In genomic region chr12:108950991-108951739, GRCh38 we compare ENCODE assay signal across 8 cellular contexts.
A peak's percentile ranks its signal among the peaks of the same experiment; 100 is the strongest.
DNase-seq lines count a peak whose midpoint lies in the region; ATAC-seq, FAIRE-seq and TF ChIP-seq lines count a peak whose summit lies in the region.

No MANE protein-coding gene starts in this region.

- TF ChIP-seq CTCF in Loucy (conservative IDR thresholded peaks at IDR 0.05; ENCODE audit: low read length), result peak; percentile 97
- TF ChIP-seq CTCF in RWPE1 (conservative IDR thresholded peaks at IDR 0.05; ENCODE audit: low read depth), result peak; percentile 86
- TF ChIP-seq CTCF in pancreas (IDR thresholded peaks at IDR 0.05), result peak; percentile 79 to 92 (median 89)
- TF ChIP-seq CTCF in testis (IDR thresholded peaks at IDR 0.05), result peak; percentile 84 to 91 (median 90)

- CTCF ChIA-PET in RWPE1 (lab: Yijun Ruan, JAX), result interaction anchor here (0.5 to 3.2 kb wide), 19 partner anchors 15 to 366 kb away, joined by 3 to 21 read pairs (median 4); partner anchors contain the start of gene DAO

- TF ChIP-seq POLR2A in testis (IDR thresholded peaks at IDR 0.05), result no peak

- no peaks in the 10 kb centered on the region for H3K4me1 ChIP-seq in Loucy (ENCODE audit: insufficient read depth, low read length, poor library complexity, severe bottlenecking)
- peaks cover 0 to 3% (median 0%) of the 10 kb centered on the region in 3 donors for H3K4me1 ChIP-seq in pancreas
- no peaks in the 10 kb centered on the region for H3K4me1 ChIP-seq in testis

- no peaks in the 10 kb centered on the region for H3K36me3 ChIP-seq in Loucy (ENCODE audit: insufficient read depth, low read length)
- H3K36me3 ChIP-seq in pancreas, result no peaks in the 10 kb centered on the region
- no peaks in the 10 kb centered on the region for H3K36me3 ChIP-seq in testis (ENCODE audit: low read depth, missing control alignments)

- no peaks in the 10 kb centered on the region for H4K20me1 ChIP-seq in Loucy (ENCODE audit: insufficient read depth, low read length, poor library complexity, severe bottlenecking)

- H3K27me3 ChIP-seq in Loucy (ENCODE audit: insufficient read depth, low read length, poor library complexity, severe bottlenecking), result no peaks in the 10 kb centered on the region
- H3K27me3 ChIP-seq in pancreas, result no peaks in the 10 kb centered on the region
- no peaks in the 10 kb centered on the region for H3K27me3 ChIP-seq in testis

- H3K27ac ChIP-seq in RWPE1, result no peak overlapping the region
- no peak overlapping the region for H3K27ac ChIP-seq in pancreas
- H3K27ac ChIP-seq in testis, result no peak overlapping the region

- peak overlapping the region; percentile 41 for H3K4me2 ChIP-seq in Loucy (ENCODE audit: low read depth, low read length, poor library complexity, severe bottlenecking)

- no peak overlapping the region for H3K4me3 ChIP-seq in Loucy (ENCODE audit: low read length, poor library complexity, severe bottlenecking)
- peak overlapping the region in 1 of 4 donors; percentile 20 for H3K4me3 ChIP-seq in pancreas
- H3K4me3 ChIP-seq in testis, result no peak overlapping the region

- intact Hi-C loops in pancreas (cut with DNase I), result no loop called here
- intact Hi-C loops in testis (cut with DNase I; ENCODE audit: low total_unique reads), result no loop called here

- H3K9me3 ChIP-seq in Loucy (ENCODE audit: insufficient read depth, low read depth, low read length), result no peaks in the 10 kb centered on the region
- H3K9me3 ChIP-seq in pancreas, result no peaks in the 10 kb centered on the region
- no peaks in the 10 kb centered on the region for H3K9me3 ChIP-seq in testis

- H3K79me2 ChIP-seq in Loucy (ENCODE audit: insufficient read depth, low read length), result no peaks in the 10 kb centered on the region

- WGBS in pancreas, 2 donors, result 8 to 13% methylated on average over 12 of the region's 12 CpGs
- 22% methylated on average over 12 of the region's 12 CpGs for WGBS in testis, 2 donors

- ATAC-seq in pancreas (peak; percentile 79 to 95 (median 94)), HG02973 (IDR thresholded peaks at IDR 0.05; ENCODE audit: unreplicated experiment) (no peak)

- no peak overlapping the region for H3K9ac ChIP-seq in Loucy (ENCODE audit: low read depth, low read length, poor library complexity, severe bottlenecking)

- FAIRE-seq in pancreas (lab: Jason Lieb, UNC), result no peak

- POLR2A ChIA-PET in RWPE1 (lab: Yijun Ruan, JAX; ENCODE audit: low non-redundant PET), result interaction anchor here (0.6 kb wide), 1 partner anchor 89 kb away, joined by 3 read pairs; no protein-coding TSS in a partner anchor

- H2AFZ ChIP-seq in Loucy (ENCODE audit: low read length), result peak overlapping the region; percentile 57

- no peaks in the 10 kb centered on the region for H3K9me2 ChIP-seq in Loucy (replicated peaks; ENCODE audit: low read depth, low read length)

- DNase-seq in ELF-1 (ENCODE audit: low read depth, low spot score) (peak; percentile 81), RWPE1 (ENCODE audit: low spot score) (peak; percentile 42), germinal center (ENCODE audit: low spot score) (peak; percentile 54), pancreas (peak; percentile 53 to 83 (median 75)), testis (peak; percentile 86)
- DNase-seq in activated effector memory CD4-positive, alpha-beta T cell treated with Interleukin-2 at 50 U/mL for 16 hours, result peak; percentile 61

- no peaks in the 10 kb centered on the region for H3F3A ChIP-seq in Loucy (ENCODE audit: low read depth)
